Comparison of ENCODE assay signal across 8 cellular contexts in the genomic region with DNA sequence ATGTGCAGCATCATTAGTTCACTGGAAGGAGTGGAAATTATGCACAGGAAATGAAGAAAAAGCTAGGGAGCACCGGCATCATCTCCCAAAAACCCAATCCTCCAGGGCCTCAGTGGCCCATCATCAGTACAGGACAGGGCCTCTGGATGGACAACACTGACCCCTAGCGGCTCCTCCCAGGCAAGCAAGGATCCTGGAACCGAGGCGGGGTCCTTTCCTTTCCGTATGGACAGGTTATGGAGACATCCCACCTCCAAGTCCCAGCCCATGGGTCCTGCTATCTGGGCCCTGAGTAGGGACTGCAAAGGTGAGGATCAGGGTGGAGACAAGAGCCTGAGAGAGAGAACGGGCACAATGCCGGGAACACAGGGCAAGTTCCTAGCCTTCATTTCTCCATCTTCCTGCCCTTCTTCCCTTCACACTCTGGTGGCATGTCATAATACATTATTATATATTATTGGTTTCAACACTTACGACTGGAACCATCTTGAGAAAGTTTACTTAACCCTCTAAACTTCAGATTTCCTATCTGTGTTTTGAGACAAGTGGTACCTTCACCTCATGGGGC.
A peak's percentile ranks its signal among the peaks of the same experiment; 100 is the strongest.
DNase-seq lines count a peak whose midpoint lies in the region; ATAC-seq and TF ChIP-seq lines count a peak whose summit lies in the region.

No MANE protein-coding gene starts in this region.

- no peaks in the 10 kb centered on the region for H4K20me1 ChIP-seq in DND-41 (ENCODE audit: insufficient read depth, low read length)
- no peaks in the 10 kb centered on the region for H4K20me1 ChIP-seq in KMS-11 (ENCODE audit: insufficient read depth)

- H3K4me2 ChIP-seq in DND-41 (ENCODE audit: insufficient read depth, low read length) (no peak overlapping the region), KMS-11 (no peak overlapping the region), neuronal stem cell (ENCODE audit: insufficient read depth, low read length, poor library complexity, severe bottlenecking) (no peak overlapping the region)

- H2AFZ ChIP-seq in DND-41 (ENCODE audit: low read depth, low read length) (no peak overlapping the region), KMS-11 (ENCODE audit: low read depth) (no peak overlapping the region), neuronal stem cell (ENCODE audit: low read length) (no peak overlapping the region)

- H4K91ac ChIP-seq in neuronal stem cell (ENCODE audit: low read depth, low read length, poor library complexity): no peak overlapping the region

- H3K36me3 ChIP-seq in DND-41 (ENCODE audit: insufficient read depth, low read length) (no peaks in the 10 kb centered on the region), KMS-11 (ENCODE audit: insufficient read depth) (no peaks in the 10 kb centered on the region), neuronal stem cell (replicated peaks in 1 of 2; ENCODE audit: control insufficient read depth in 2 of 2, insufficient read depth in 2 of 2, low read length in 2 of 2) (peaks cover 3 to 19% of the 10 kb centered on the region in 2 donors)

- H2AK5ac ChIP-seq in neuronal stem cell (ENCODE audit: low read depth, low read length): no peak overlapping the region

- H3K27me3 ChIP-seq in DND-41 (ENCODE audit: insufficient read depth, low read length, poor library complexity): no peaks in the 10 kb centered on the region
- no peaks in the 10 kb centered on the region for H3K27me3 ChIP-seq in KMS-11 (ENCODE audit: insufficient read depth, low read depth)
- H3K27me3 ChIP-seq in neuronal stem cell (ENCODE audit: control insufficient read depth in 3 of 3, insufficient read depth in 3 of 3, low read depth in 1 of 3, low read length in 3 of 3): no peaks in the 10 kb centered on the region

- H2BK5ac ChIP-seq in neuronal stem cell (ENCODE audit: low read length): no peak overlapping the region

- H3K23ac ChIP-seq in neuronal stem cell (ENCODE audit: low read depth, low read length, poor library complexity): no peak overlapping the region

- TF ChIP-seq CTCF in DND-41 (IDR thresholded peaks at IDR 0.05; ENCODE audit: borderline replicate concordance, extremely low read depth, low read length, poor library complexity, severe bottlenecking) (peak; percentile 89), KMS-11 (conservative IDR thresholded peaks at IDR 0.05; ENCODE audit: low read depth, low read length) (0 out of 2 replicates have a peak, but pooled peaks have one; percentile 13)

- H2BK15ac ChIP-seq in neuronal stem cell (ENCODE audit: low read length): no peak overlapping the region

- no CpG with 5 or more reads among the region's 8 CpGs for WGBS in neuronal stem cell (ENCODE audit: extremely low coverage in 2 of 2, insufficient read length in 2 of 2, insufficient replicate concordance in 1 of 2), 2 donors

- H3K27ac ChIP-seq in DND-41 (ENCODE audit: low read length) (no peak overlapping the region), KMS-11 (no peak overlapping the region), neuronal stem cell (replicated peaks; ENCODE audit: low read length) (no peak overlapping the region)

- H2BK120ac ChIP-seq in neuronal stem cell (ENCODE audit: low read depth, low read length): no peak overlapping the region

- no peak overlapping the region for H2BK12ac ChIP-seq in neuronal stem cell (ENCODE audit: low read length)

- H3K4me1 ChIP-seq in DND-41 (ENCODE audit: insufficient read depth, low read length) (no peaks in the 10 kb centered on the region), KMS-11 (ENCODE audit: low read depth, poor library complexity, severe bottlenecking) (no peaks in the 10 kb centered on the region), neuronal stem cell (ENCODE audit: control insufficient read depth in 2 of 2, insufficient read depth in 1 of 2, low read depth in 1 of 2, low read length in 2 of 2) (peaks cover 4 to 9% of the 10 kb centered on the region in 2 donors)

- DNase-seq in DND-41 (peak; percentile 59), ecto neural progenitor cell (ENCODE audit: low spot score) (peak; percentile 74), neuronal stem cell (ENCODE audit: low spot score) (peak; percentile 43), pons (ENCODE audit: low spot score) (no peak), NCI-H748 (lab: John Stamatoyannopoulos, UW; ENCODE audit: unreplicated experiment) (no peak), globus pallidus (ENCODE audit: low spot score) (no peak)

- H4K8ac ChIP-seq in neuronal stem cell (ENCODE audit: low read depth, low read length): no peak overlapping the region

- H3K9ac ChIP-seq in DND-41 (ENCODE audit: low read depth, low read length) (no peak overlapping the region), KMS-11 (no peak overlapping the region), neuronal stem cell (ENCODE audit: low read depth, low read length, poor library complexity) (no peak overlapping the region)

- no peak overlapping the region for H3K4me3 ChIP-seq in DND-41 (ENCODE audit: low read depth in 1 of 2, low read length in 2 of 2)
- no peak overlapping the region for H3K4me3 ChIP-seq in KMS-11 (IDR thresholded peaks at IDR 0.05; ENCODE audit: insufficient read depth, low read depth, low read length)
- no peak overlapping the region for H3K4me3 ChIP-seq in neuronal stem cell (ENCODE audit: low read length in 2 of 2)

- H3K14ac ChIP-seq in neuronal stem cell (ENCODE audit: low read length): no peak overlapping the region

- H3K79me1 ChIP-seq in neuronal stem cell (ENCODE audit: low read depth, low read length): peaks cover 8% of the 10 kb centered on the region

- H3K18ac ChIP-seq in neuronal stem cell (ENCODE audit: low read length): no peak overlapping the region

- H3K9me3 ChIP-seq in DND-41 (ENCODE audit: insufficient read depth, low read length, severe bottlenecking): no peaks in the 10 kb centered on the region
- no peaks in the 10 kb centered on the region for H3K9me3 ChIP-seq in neuronal stem cell (replicated peaks in 1 of 2; ENCODE audit: control insufficient read depth in 2 of 2, insufficient read depth in 1 of 2, low read depth in 1 of 2, low read length in 2 of 2)

- ATAC-seq in DND-41 (ENCODE audit: insufficient read depth, low read depth) (peak; percentile 84), GM19452 (IDR thresholded peaks at IDR 0.05; ENCODE audit: unreplicated experiment) (no peak)

- H3K79me2 ChIP-seq in DND-41 (ENCODE audit: insufficient read depth, low read length) (no peaks in the 10 kb centered on the region), KMS-11 (ENCODE audit: insufficient read depth, low read depth) (peaks cover 63% of the 10 kb centered on the region)

- no peak overlapping the region for H3K4ac ChIP-seq in neuronal stem cell (ENCODE audit: low read length)

Comparison
In these comparisons a context has a peak if more than half of its experiments do, and no peak if none do; other contexts are left out.
1. DNase-seq: peak in DND-41 (single experiment), ecto neural progenitor cell (single experiment) and neuronal stem cell (single experiment); none in pons (single experiment), NCI-H748 (single experiment) and globus pallidus (single experiment).